Comparison of ENCODE assay signal across 19 cellular contexts in genomic region chr20:50842821-50843220, GRCh38.
"Had no signal": no experiment of that assay in that cellular context is flagged by ENCODE, and none has a peak within 500 bp of the region (broad histone marks: within the 10 kb centered on the region; RNA-seq: fewer than 3 reads in every experiment).

No MANE protein-coding gene starts in this region.

- H3K27me3 ChIP-seq: ascending aorta, gastrocnemius medialis, heart left ventricle, testis, upper lobe of right lung had no signal

- DNase-seq: activated CD4-positive, alpha-beta T cell treated with anti-CD3 and anti-CD28 coated beads, Interleukin-2, amount 50 U/mL, for 1 hour; activated naive CD4-positive, alpha-beta T cell; activated T-cell treated with anti-CD3 and anti-CD28 coated beads, Interleukin-2, amount 50 U/mL, for 1 hour; erythroblast; gastrocnemius medialis; heart left ventricle; immature natural killer cell; natural killer cell; stimulated activated CD4-positive, alpha-beta T cell treated with anti-CD3 and anti-CD28 coated beads, Interleukin-4, amount 100 ng/mL, for 1 hour; T-cell; testis; upper lobe of right lung had no signal

- H3K9ac ChIP-seq: parathyroid adenoma had no signal

- ATAC-seq: activated CD4-positive, CD25-positive, alpha-beta regulatory T cell treated with anti-CD3 and anti-CD28 coated beads, Interleukin-2, amount 50 U/mL, for 24 hours; activated T-helper 17 cell treated with anti-CD3 and anti-CD28 coated beads, Interleukin-2, amount 50 U/mL, for 72 hours; gastrocnemius medialis; heart left ventricle; natural killer cell; sciatic nerve; T-cell; upper lobe of right lung had no signal

- H3K9me3 Mint-ChIP-seq: activated T-helper 17 cell treated with anti-CD3 and anti-CD28 coated beads, Interleukin-2, amount 50 U/mL, for 72 hours; immature natural killer cell; natural killer cell; T-cell had no signal

- H3K9me3 ChIP-seq: ascending aorta, gastrocnemius medialis, heart left ventricle, testis, upper lobe of right lung had no signal

- H3K27ac Mint-ChIP-seq: activated T-helper 17 cell treated with anti-CD3 and anti-CD28 coated beads, Interleukin-2, amount 50 U/mL, for 72 hours; immature natural killer cell; natural killer cell; T-cell had no signal

- H3K4me1 ChIP-seq: gastrocnemius medialis, upper lobe of right lung had no signal

- H3K36me3 Mint-ChIP-seq: natural killer cell had no signal

- H2AFZ ChIP-seq: parathyroid adenoma had no signal

- H3K36me3 ChIP-seq: ascending aorta, gastrocnemius medialis, heart left ventricle, upper lobe of right lung had no signal

- H3K27ac ChIP-seq: coronary artery, gastrocnemius medialis, heart left ventricle, parathyroid adenoma, testis, upper lobe of right lung had no signal

- H3K4me1 Mint-ChIP-seq: immature natural killer cell, natural killer cell had no signal

- H3K4me3 Mint-ChIP-seq: activated T-helper 17 cell treated with anti-CD3 and anti-CD28 coated beads, Interleukin-2, amount 50 U/mL, for 72 hours; immature natural killer cell; natural killer cell; T-cell had no signal

- H3K27me3 Mint-ChIP-seq: activated T-helper 17 cell treated with anti-CD3 and anti-CD28 coated beads, Interleukin-2, amount 50 U/mL, for 72 hours; T-cell had no signal

- H3K4me3 ChIP-seq: ascending aorta, coronary artery, gastrocnemius medialis, heart left ventricle, smooth muscle cell, testis, upper lobe of right lung had no signal

- H3K4me2 ChIP-seq: smooth muscle cell had no signal
